In genomic region chr2:215286309-215286708, GRCh38 we compare ENCODE assay signal across 20 cellular contexts.
"Had no signal": no experiment of that assay in that cellular context is flagged by ENCODE, and none has a peak within 500 bp of the region (broad histone marks: within the 10 kb centered on the region; RNA-seq: fewer than 3 reads in every experiment).

No MANE protein-coding gene starts in this region.

- H3K27ac Mint-ChIP-seq: mesothelial cell of epicardium had no signal

- H3K36me3 Mint-ChIP-seq: mesothelial cell of epicardium had no signal

- ATAC-seq: gastrocnemius medialis, heart right ventricle, left cardiac atrium, left lung, left ventricle myocardium superior, lower lobe of right lung, mucosa of descending colon had no signal

- H3K27ac ChIP-seq: coronary artery, dorsolateral prefrontal cortex, esophagus muscularis mucosa, gastrocnemius medialis, heart right ventricle, left lung, lower lobe of right lung had no signal

- H3K4me1 ChIP-seq: esophagus muscularis mucosa, gastrocnemius medialis, heart right ventricle, left lung, lower lobe of right lung had no signal

- H3K9me3 ChIP-seq: esophagus muscularis mucosa, gastrocnemius medialis, heart right ventricle, left lung, lower lobe of right lung had no signal

- H3K4me3 Mint-ChIP-seq: mesothelial cell of epicardium had no signal

- H3K27me3 ChIP-seq: dorsolateral prefrontal cortex, esophagus muscularis mucosa, gastrocnemius medialis, heart right ventricle, left lung had no signal

- H3K36me3 ChIP-seq: esophagus muscularis mucosa, gastrocnemius medialis, heart right ventricle, left lung, lower lobe of right lung had no signal

- DNase-seq: dermis blood vessel endothelial cell; dorsolateral prefrontal cortex; effector CD4-positive, alpha-beta T cell; effector memory CD4-positive, alpha-beta T cell; foreskin fibroblast; foreskin melanocyte; gastrocnemius medialis; glutamatergic neuron; head of caudate nucleus; heart right ventricle; hippocampal formation; left cardiac atrium; left lung; left ventricle myocardium superior; lower lobe of right lung; mesenchymal stem cell; mucosa of descending colon had no signal

- H3K4me3 ChIP-seq: coronary artery, dorsolateral prefrontal cortex, esophagus muscularis mucosa, gastrocnemius medialis, heart right ventricle, left lung, lower lobe of right lung, mucosa of descending colon had no signal

- H3K4me1 Mint-ChIP-seq: mesothelial cell of epicardium had no signal
